Comparison of ENCODE assay signal across 9 cellular contexts in genomic region chr10:132684164-132684891, GRCh38.
A peak's percentile ranks its signal among the peaks of the same experiment; 100 is the strongest.
DNase-seq lines count a peak whose midpoint lies in the region; ATAC-seq and TF ChIP-seq lines count a peak whose summit lies in the region.
"Had no signal": no experiment of that assay in that cellular context is flagged by ENCODE, and none has a peak within 500 bp of the region (broad histone marks: within the 10 kb centered on the region; RNA-seq: fewer than 3 reads in every experiment).

No MANE protein-coding gene starts in this region.

- H3K79me2 ChIP-seq in Loucy (ENCODE audit: insufficient read depth, low read length), result peaks cover 8% of the 10 kb centered on the region; the same call in 1 of the 2 replicates

- ATAC-seq in activated naive CD4-positive, alpha-beta T cell treated with anti-CD3 and anti-CD28 coated beads, Interleukin-2, amount 50 U/mL, for 72 hours, result peak; percentile 95 to 96
- peak; percentile 78 for ATAC-seq in naive thymus-derived CD4-positive, alpha-beta T cell
- ATAC-seq in HG02588 (IDR thresholded peaks at IDR 0.05; ENCODE audit: unreplicated experiment), result no peak

- peak; percentile 19 for DNase-seq in activated T-cell treated with anti-CD3 and anti-CD28 coated beads for 48 hours (ENCODE audit: low read depth)
- no peak for DNase-seq in activated T-cell treated with anti-CD3 and anti-CD28 coated beads for 4 hours
- DNase-seq in activated naive CD4-positive, alpha-beta T cell treated with anti-CD3 and anti-CD28 coated beads, Interleukin-2, amount 50 U/mL, for 72 hours (ENCODE audit: low spot score in 2 of 2), result peak; percentile 17 to 57
- peak in 6 of 9 donors; percentile 29 to 49 (median 31) for DNase-seq in naive thymus-derived CD4-positive, alpha-beta T cell
- no peak for DNase-seq in MG63
- DNase-seq in ecto neural progenitor cell (ENCODE audit: low spot score), result no peak

- H3K9me3 Mint-ChIP-seq in activated naive CD4-positive, alpha-beta T cell treated with anti-CD3 and anti-CD28 coated beads, Interleukin-2, amount 50 U/mL, for 72 hours, result no peaks in the 10 kb centered on the region
- H3K9me3 Mint-ChIP-seq in naive thymus-derived CD4-positive, alpha-beta T cell, result peaks cover 0 to 4% (median 0%) of the 10 kb centered on the region in 11 donors

- H3K4me2 ChIP-seq in Loucy (ENCODE audit: low read depth, low read length, poor library complexity, severe bottlenecking), result peak overlapping the region; percentile 61

- CTCF ChIA-PET in naive thymus-derived CD4-positive, alpha-beta T cell (lab: Charles Lee), result no interaction called here

- POLR2A ChIA-PET in naive thymus-derived CD4-positive, alpha-beta T cell (lab: Charles Lee), result no interaction called here

- no peak overlapping the region for H3K9ac ChIP-seq in Loucy (ENCODE audit: low read depth, low read length, poor library complexity, severe bottlenecking)

- H3K36me3 Mint-ChIP-seq in activated naive CD4-positive, alpha-beta T cell treated with anti-CD3 and anti-CD28 coated beads, Interleukin-2, amount 50 U/mL, for 72 hours, result no peaks in the 10 kb centered on the region
- peaks cover 3 to 12% (median 10%) of the 10 kb centered on the region in 5 donors for H3K36me3 Mint-ChIP-seq in naive thymus-derived CD4-positive, alpha-beta T cell

- no peaks in the 10 kb centered on the region for H3K9me2 ChIP-seq in Loucy (replicated peaks; ENCODE audit: low read depth, low read length)

- H3K4me3 Mint-ChIP-seq in naive thymus-derived CD4-positive, alpha-beta T cell, result peak overlapping the region in 9 of 10 donors; percentile 4 to 57 (median 30)

- no peak for TF ChIP-seq CTCF in Loucy (conservative IDR thresholded peaks at IDR 0.05; ENCODE audit: low read length)

- H3K27ac Mint-ChIP-seq in activated naive CD4-positive, alpha-beta T cell treated with anti-CD3 and anti-CD28 coated beads, Interleukin-2, amount 50 U/mL, for 72 hours, result no peak overlapping the region
- peak overlapping the region in 8 of 9 donors; percentile 8 to 80 (median 53) for H3K27ac Mint-ChIP-seq in naive thymus-derived CD4-positive, alpha-beta T cell

- H3K4me3 ChIP-seq in Loucy (ENCODE audit: low read length, poor library complexity, severe bottlenecking) (no peak overlapping the region), MG63 (no peak overlapping the region)
- no peak overlapping the region for H3K4me3 ChIP-seq in naive thymus-derived CD4-positive, alpha-beta T cell (ENCODE audit: low read length)
- H3K4me3 ChIP-seq: lung had no signal

- intact Hi-C loops in naive thymus-derived CD4-positive, alpha-beta T cell (cut with micrococcal nuclease), result no loop called here

- H3K27ac ChIP-seq in naive thymus-derived CD4-positive, alpha-beta T cell (ENCODE audit: low read depth, low read length), result peak overlapping the region; percentile 41

- H3K9me3 ChIP-seq in Loucy (ENCODE audit: insufficient read depth, low read depth, low read length) (no peaks in the 10 kb centered on the region), MG63 (no peaks in the 10 kb centered on the region)
- no peaks in the 10 kb centered on the region for H3K9me3 ChIP-seq in naive thymus-derived CD4-positive, alpha-beta T cell (ENCODE audit: control insufficient read depth in 2 of 3, low read length in 3 of 3)

- peaks cover 4% of the 10 kb centered on the region for H4K20me1 ChIP-seq in Loucy (ENCODE audit: insufficient read depth, low read length, poor library complexity, severe bottlenecking)

- H3K4me1 Mint-ChIP-seq in naive thymus-derived CD4-positive, alpha-beta T cell, result peaks cover 18 to 57% (median 43%) of the 10 kb centered on the region in 7 donors

- H3K27me3 Mint-ChIP-seq in naive thymus-derived CD4-positive, alpha-beta T cell, result no peaks in the 10 kb centered on the region

- no peaks in the 10 kb centered on the region for H3K36me3 ChIP-seq in Loucy (ENCODE audit: insufficient read depth, low read length)
- H3K36me3 ChIP-seq in naive thymus-derived CD4-positive, alpha-beta T cell (ENCODE audit: control insufficient read depth in 2 of 3, insufficient read depth in 3 of 3, low read length in 3 of 3), result no peaks in the 10 kb centered on the region
- no peaks in the 10 kb centered on the region for H3K36me3 ChIP-seq in MG63

- H3K27me3 ChIP-seq in Loucy (ENCODE audit: insufficient read depth, low read length, poor library complexity, severe bottlenecking) (no peaks in the 10 kb centered on the region), MG63 (no peaks in the 10 kb centered on the region)
- H3K27me3 ChIP-seq in naive thymus-derived CD4-positive, alpha-beta T cell (ENCODE audit: control insufficient read depth in 2 of 2, insufficient read depth in 2 of 2, low read length in 2 of 2), result no peaks in the 10 kb centered on the region

- H3F3A ChIP-seq in Loucy (ENCODE audit: low read depth), result no peaks in the 10 kb centered on the region

- no peak overlapping the region for H2AFZ ChIP-seq in Loucy (ENCODE audit: low read length)

- H3K4me1 ChIP-seq in Loucy (ENCODE audit: insufficient read depth, low read length, poor library complexity, severe bottlenecking), result peaks cover 21% of the 10 kb centered on the region
- H3K4me1 ChIP-seq in naive thymus-derived CD4-positive, alpha-beta T cell (ENCODE audit: control insufficient read depth in 2 of 2, insufficient read depth in 2 of 2, low read length in 2 of 2), result peaks cover 3 to 18% of the 10 kb centered on the region in 2 donors

Comparison
In these comparisons a context has a peak if more than half of its experiments do, and no peak if none do; other contexts are left out.
1. DNase-seq: peak in activated T-cell treated with anti-CD3 and anti-CD28 coated beads for 48 hours (single experiment), activated naive CD4-positive, alpha-beta T cell treated with anti-CD3 and anti-CD28 coated beads, Interleukin-2, amount 50 U/mL, for 72 hours (2 of 2) and naive thymus-derived CD4-positive, alpha-beta T cell (6 of 9); none in activated T-cell treated with anti-CD3 and anti-CD28 coated beads for 4 hours (single experiment), MG63 (single experiment) and ecto neural progenitor cell (single experiment).
2. H3K27ac Mint-ChIP-seq: peak in naive thymus-derived CD4-positive, alpha-beta T cell (8 of 9); none in activated naive CD4-positive, alpha-beta T cell treated with anti-CD3 and anti-CD28 coated beads, Interleukin-2, amount 50 U/mL, for 72 hours (0 of 2).